9 cellular contexts compared by ENCODE assay signal in genomic region chr10:43607199-43607573, GRCh38. TPM values are rescaled to one million over a fixed set of nuclear protein-coding genes. Genes with fewer than 3 reads are reported as not detected.
DNase-seq lines count a peak whose midpoint lies in the region; ATAC-seq and TF ChIP-seq lines count a peak whose summit lies in the region.
"Had no signal": no experiment of that assay in that cellular context is flagged by ENCODE, and none has a peak within 500 bp of the region (broad histone marks: within the 10 kb centered on the region; RNA-seq: fewer than 3 reads in every experiment).

No MANE protein-coding gene starts in this region.

- H3K79me2 ChIP-seq in OCI-LY3 (ENCODE audit: low read length), result peaks cover 5% of the 10 kb centered on the region; the same call in 1 of the 2 replicates

- H3K9me3 Mint-ChIP-seq in CD8-positive, alpha-beta memory T cell, result peaks cover 0 to 2% (median 0%) of the 10 kb centered on the region in 5 donors
- H3K9me3 Mint-ChIP-seq in endodermal cell, result peaks cover 3% of the 10 kb centered on the region

- no peak for TF ChIP-seq POLR2A in ovary (IDR thresholded peaks at IDR 0.05)

- H3K9me3 ChIP-seq in CD8-positive, alpha-beta memory T cell (ENCODE audit: low read length), result no peaks in the 10 kb centered on the region
- H3K9me3 ChIP-seq in OCI-LY3 (ENCODE audit: insufficient read depth, low read length) (no peaks in the 10 kb centered on the region), endodermal cell (ENCODE audit: control insufficient read depth, low read length) (no peaks in the 10 kb centered on the region), ovary (no peaks in the 10 kb centered on the region)

- peaks cover 13% of the 10 kb centered on the region for H3K4me1 ChIP-seq in CD8-positive, alpha-beta memory T cell (ENCODE audit: insufficient read depth, low read length)
- H3K4me1 ChIP-seq in OCI-LY3 (ENCODE audit: low read length), result peaks cover 4% of the 10 kb centered on the region; the same call in 1 of the 2 replicates
- no peaks in the 10 kb centered on the region for H3K4me1 ChIP-seq in endodermal cell (ENCODE audit: control insufficient read depth, insufficient read depth, low read length)
- peaks cover 2% of the 10 kb centered on the region for H3K4me1 ChIP-seq in ovary (ENCODE audit: insufficient read depth)

- in situ Hi-C loops in GM13976 (cut with MboI; ENCODE audit: low sequenced_read_pairs, unreplicated experiment), result no loop called here

- no peak for ATAC-seq in activated CD4-positive, CD25-positive, alpha-beta regulatory T cell treated with anti-CD3 and anti-CD28 coated beads, Interleukin-2, amount 50 U/mL, for 24 hours

- no peaks in the 10 kb centered on the region for H4K20me1 ChIP-seq in OCI-LY3 (ENCODE audit: insufficient read depth, low read length)

- peak overlapping the region; percentile 78 to 91 (median 83) for H3K4me3 Mint-ChIP-seq in CD8-positive, alpha-beta memory T cell
- H3K4me3 Mint-ChIP-seq in endodermal cell, result peak overlapping the region; percentile 67

- TF ChIP-seq CTCF in OCI-LY3 (IDR thresholded peaks at IDR 0.05; ENCODE audit: low read depth, low read length) (no peak), endodermal cell (conservative IDR thresholded peaks at IDR 0.05) (no peak), ovary (IDR thresholded peaks at IDR 0.05) (no peak), GM13976 (IDR thresholded peaks at IDR 0.05; ENCODE audit: borderline replicate concordance, control extremely low read depth, extremely low read depth, insufficient read depth, missing control alignments) (no peak)

- peak overlapping the region; percentile 66 for H3K4me2 ChIP-seq in OCI-LY3 (ENCODE audit: low read length)

- POLR2A ChIA-PET in CD8-positive, alpha-beta memory T cell (lab: Charles Lee), result interaction anchor here (1.1 kb wide), 1 partner anchor 33 kb away, joined by 5 read pairs; the partner anchor contains the start of gene ZNF239

- H3K27me3 ChIP-seq in CD8-positive, alpha-beta memory T cell (ENCODE audit: insufficient read depth, low read length, poor library complexity, severe bottlenecking), result no peaks in the 10 kb centered on the region
- no peaks in the 10 kb centered on the region for H3K27me3 ChIP-seq in OCI-LY3 (ENCODE audit: low read depth, low read length)
- no peaks in the 10 kb centered on the region for H3K27me3 ChIP-seq in endodermal cell (ENCODE audit: control insufficient read depth, insufficient read depth, low read length, poor library complexity, severe bottlenecking)
- H3K27me3 ChIP-seq in ovary, result no peaks in the 10 kb centered on the region

- H3K9ac ChIP-seq in OCI-LY3 (ENCODE audit: low read length), result peak overlapping the region; percentile 71; the same call in 1 of the 2 replicates
- H3K9ac ChIP-seq in endodermal cell (ENCODE audit: extremely low read depth, low read length, poor library complexity, severe bottlenecking), result no peak overlapping the region

- CTCF ChIA-PET in CD8-positive, alpha-beta memory T cell (lab: Charles Lee), result no interaction called here

- H3K27ac Mint-ChIP-seq in CD8-positive, alpha-beta memory T cell, result peak overlapping the region; percentile 54 to 85 (median 70)
- H3K27ac Mint-ChIP-seq in endodermal cell, result no peak overlapping the region

- no peaks in the 10 kb centered on the region for H3K27me3 Mint-ChIP-seq in CD8-positive, alpha-beta memory T cell
- peaks cover 22% of the 10 kb centered on the region for H3K27me3 Mint-ChIP-seq in endodermal cell (ENCODE audit: insufficient read depth)

- peaks cover 14 to 33% (median 22%) of the 10 kb centered on the region in 3 donors for H3K36me3 Mint-ChIP-seq in CD8-positive, alpha-beta memory T cell
- peaks cover 26% of the 10 kb centered on the region for H3K36me3 Mint-ChIP-seq in endodermal cell (ENCODE audit: low read depth)

- intact Hi-C loops in ovary (cut with DNase I), result no loop called here

- H2AFZ ChIP-seq in OCI-LY3 (ENCODE audit: low read depth, low read length), result 0 out of 2 replicates have a peak overlapping the region, but pooled peaks have one; percentile 89

- no peak for DNase-seq in CD8-positive, alpha-beta memory T cell
- DNase-seq in endodermal cell (no peak), ovary (no peak), GM03348 (ENCODE audit: low spot score) (no peak), NCI-H82 (lab: John Stamatoyannopoulos, UW) (no peak), GM13976 (ENCODE audit: low spot score) (no peak)
- DNase-seq: NCI-H2171 had no signal

- WGBS in endodermal cell (ENCODE audit: insufficient coverage in 1 of 2, insufficient read length in 1 of 2), 2 experiments, result 92 to 95% methylated on average over 10 of the region's 10 CpGs
- 72 to 81% (median 75%) methylated on average over 10 of the region's 10 CpGs for WGBS in ovary, 3 donors

- no peaks in the 10 kb centered on the region for H3K36me3 ChIP-seq in CD8-positive, alpha-beta memory T cell (ENCODE audit: insufficient read depth, low read length)
- H3K36me3 ChIP-seq in OCI-LY3 (replicated peaks; ENCODE audit: low read depth, low read length) (peaks cover 14% of the 10 kb centered on the region), endodermal cell (ENCODE audit: control insufficient read depth, insufficient read depth, low read length) (no peaks in the 10 kb centered on the region), ovary (no peaks in the 10 kb centered on the region)

- peak overlapping the region; percentile 72 for H3K4me3 ChIP-seq in CD8-positive, alpha-beta memory T cell (ENCODE audit: low read length)
- peak overlapping the region; percentile 91 for H3K4me3 ChIP-seq in OCI-LY3 (ENCODE audit: low read length)
- peak overlapping the region; percentile 70 for H3K4me3 ChIP-seq in endodermal cell (ENCODE audit: low read length)
- H3K4me3 ChIP-seq in ovary, result peak overlapping the region; percentile 82

- no peak for TF ChIP-seq EP300 in ovary (IDR thresholded peaks at IDR 0.05)

- peaks cover 29 to 42% (median 33%) of the 10 kb centered on the region in 3 donors for H3K4me1 Mint-ChIP-seq in CD8-positive, alpha-beta memory T cell
- peaks cover 7% of the 10 kb centered on the region for H3K4me1 Mint-ChIP-seq in endodermal cell

- H3K27ac ChIP-seq in CD8-positive, alpha-beta memory T cell (ENCODE audit: low read depth, low read length), result no peak overlapping the region
- no peak overlapping the region for H3K27ac ChIP-seq in OCI-LY3 (ENCODE audit: low read length)
- no peak overlapping the region for H3K27ac ChIP-seq in endodermal cell (ENCODE audit: low read depth, low read length)
- H3K27ac ChIP-seq in ovary, result no peak overlapping the region

RNA-seq across cellular contexts. Expression of gene ZNF485, which starts 0.9 kb away (rescaled TPM):
- total RNA-seq in CD8-positive, alpha-beta memory T cell, result 1 to 10 TPM; 5.5 to 7.6 TPM
- polyA plus RNA-seq in CD8-positive, alpha-beta memory T cell, result 5.4 TPM
- total RNA-seq in endodermal cell, result 1 to 10 TPM; 3.6 to 4.3 TPM
- polyA plus RNA-seq in endodermal cell (2013, experiment 1 of 2), result 5.0 TPM
- 4.0 TPM for polyA plus RNA-seq in endodermal cell (2013, experiment 2 of 2)
- 1 to 10 TPM; 2.5 to 8.3 (median 4.5) TPM for total RNA-seq in ovary
- polyA plus RNA-seq in ovary, result 1 to 10 TPM; 2.0 to 3.0 TPM

RNA-seq across cellular contexts. Expression of gene ZNF239, which starts 32.8 kb away (rescaled TPM):
- total RNA-seq in CD8-positive, alpha-beta memory T cell, result 1 to 10 TPM; 1.4 to 1.6 TPM
- polyA plus RNA-seq in CD8-positive, alpha-beta memory T cell, result 0.90 TPM
- 1 to 10 TPM; 6.2 TPM for total RNA-seq in endodermal cell
- 4.9 TPM for polyA plus RNA-seq in endodermal cell (2013, experiment 1 of 2)
- 4.8 TPM for polyA plus RNA-seq in endodermal cell (2013, experiment 2 of 2)
- total RNA-seq in ovary, result 10 to 100 TPM in 2 of 7 donors, 1 to 10 TPM in 5; 2.9 to 10.7 (median 7.0) TPM
- 1 to 10 TPM; 2.3 to 6.7 TPM for polyA plus RNA-seq in ovary

RNA-seq across cellular contexts. Expression of gene ZNF32, which starts 41.5 kb away (rescaled TPM):
- 10 to 100 TPM; 17.4 to 17.7 TPM for total RNA-seq in CD8-positive, alpha-beta memory T cell
- 86.3 TPM for polyA plus RNA-seq in CD8-positive, alpha-beta memory T cell
- total RNA-seq in endodermal cell (10 to 100 TPM; 21.4 to 29.0 TPM), ovary (10 to 100 TPM; 31.8 to 68.7 (median 51.5) TPM)
- polyA plus RNA-seq in endodermal cell (2013, experiment 1 of 2), result 45.6 TPM
- polyA plus RNA-seq in endodermal cell (2013, experiment 2 of 2), result 40.1 TPM
- polyA plus RNA-seq in ovary, result 10 to 100 TPM; 65.1 to 73.1 TPM
